Comparison of ENCODE assay signal across 8 cellular contexts in genomic region chr2:39120521-39120770, GRCh38. TPM values are rescaled to one million over a fixed set of nuclear protein-coding genes. Genes with fewer than 3 reads are reported as not detected.
DNase-seq lines count a peak whose midpoint lies in the region; ATAC-seq and TF ChIP-seq lines count a peak whose summit lies in the region.

No MANE protein-coding gene starts in this region.

- DNase-seq in BE2C (no peak), Peyer's patch (no peak), upper lobe of right lung (no peak), GF-D8 (lab: John Stamatoyannopoulos, UW) (no peak), DMS 273 (lab: John Stamatoyannopoulos, UW; ENCODE audit: unreplicated experiment) (no peak)
- no peak for DNase-seq in activated naive CD4-positive, alpha-beta T cell (lab: John Stamatoyannopoulos, UW)

- H3K27ac ChIP-seq in Peyer's patch (peak overlapping the region; percentile 86 to 98 (median 92)), upper lobe of right lung (peak overlapping the region; percentile 97)

- intact Hi-C loops in upper lobe of right lung (cut with DNase I) = no loop called here

- H3K36me3 ChIP-seq in BE2C (peaks cover 5% of the 10 kb centered on the region; the same call in 1 of the 2 replicates), Peyer's patch (no peaks in the 10 kb centered on the region), upper lobe of right lung (no peaks in the 10 kb centered on the region)

- no peak for TF ChIP-seq POLR2A in Peyer's patch (IDR thresholded peaks at IDR 0.05)

- H3K27me3 ChIP-seq in BE2C (no peaks in the 10 kb centered on the region), Peyer's patch (no peaks in the 10 kb centered on the region), upper lobe of right lung (no peaks in the 10 kb centered on the region)

- no peak for TF ChIP-seq CTCF in BE2C (IDR thresholded peaks at IDR 0.05; ENCODE audit: low read depth, low read length)
- no peak for TF ChIP-seq CTCF in Peyer's patch (IDR thresholded peaks at IDR 0.05)
- no peak for TF ChIP-seq CTCF in upper lobe of right lung (IDR thresholded peaks at IDR 0.05)

- H3K4me3 ChIP-seq in BE2C (ENCODE audit: low read depth, low read length) (peak overlapping the region; percentile 88), Peyer's patch (peak overlapping the region; percentile 59 to 93 (median 88)), iPS-18c (ENCODE audit: insufficient read depth, low read depth, low read length) (peak overlapping the region; percentile 87), upper lobe of right lung (peak overlapping the region; percentile 88)

- H3K9me3 ChIP-seq in BE2C (no peaks in the 10 kb centered on the region), Peyer's patch (no peaks in the 10 kb centered on the region), iPS-18c (ENCODE audit: control insufficient read depth, insufficient read depth, low read length) (peaks cover 2% of the 10 kb centered on the region), upper lobe of right lung (no peaks in the 10 kb centered on the region)

- peaks cover 5% of the 10 kb centered on the region for H3K4me1 ChIP-seq in BE2C
- H3K4me1 ChIP-seq in Peyer's patch = peaks cover 0 to 50% (median 5%) of the 10 kb centered on the region in 4 donors
- peaks cover 49% of the 10 kb centered on the region for H3K4me1 ChIP-seq in upper lobe of right lung

- ATAC-seq in GM21825 (IDR thresholded peaks at IDR 0.05; ENCODE audit: unreplicated experiment) (peak; percentile 14), upper lobe of right lung (no peak)

RNA-seq across cellular contexts. Expression of gene SOS1, which starts 0.4 kb away (rescaled TPM):
- 15.8 TPM for polyA plus RNA-seq in BE2C (2012; ENCODE audit: insufficient read depth, insufficient read length, low read depth)
- total RNA-seq in Peyer's patch (10 to 100 TPM; 38.7 to 49.1 (median 40.8) TPM), upper lobe of right lung (37.0 TPM)
